ENCODE assay signal across 8 cellular contexts in genomic region chr10:22002531-22003110, GRCh38. TPM values are rescaled to one million over a fixed set of nuclear protein-coding genes. Genes with fewer than 3 reads are reported as not detected.
A peak's percentile ranks its signal among the peaks of the same experiment; 100 is the strongest.
DNase-seq lines count a peak whose midpoint lies in the region; TF ChIP-seq lines count a peak whose summit lies in the region.

No MANE protein-coding gene starts in this region.

- peaks cover 26% of the 10 kb centered on the region for H3K4me1 Mint-ChIP-seq in activated CD4-positive, alpha-beta T cell treated with anti-CD3 and anti-CD28 coated beads, Interleukin-2, amount 10 ng/mL, durations not matched to agents 24 days and 14 days
- H3K4me1 Mint-ChIP-seq in H9 = peaks cover 21 to 23% of the 10 kb centered on the region in 2 experiments

- H3K27me3 ChIP-seq in H9 (ENCODE audit: insufficient read depth, low read length) (no peaks in the 10 kb centered on the region), MG63 (no peaks in the 10 kb centered on the region), iPS-20b (ENCODE audit: insufficient read depth, low read length) (peaks cover 18% of the 10 kb centered on the region)

- no peaks in the 10 kb centered on the region for H3K79me1 ChIP-seq in H9 (ENCODE audit: insufficient read depth, low read depth, low read length, poor library complexity, severe bottlenecking)

- peak overlapping the region; percentile 96 for H3K27ac Mint-ChIP-seq in activated CD4-positive, alpha-beta T cell treated with anti-CD3 and anti-CD28 coated beads, Interleukin-2, amount 10 ng/mL, durations not matched to agents 24 days and 14 days
- H3K27ac Mint-ChIP-seq in H9 = peak overlapping the region in 1 of 3 experiments; percentile 2; a peak in 1 of 7 replicates

- H3K27ac ChIP-seq in H9 (ENCODE audit: insufficient read length, low read depth, low read length) (no peak overlapping the region), iPS-20b (ENCODE audit: low read length) (no peak overlapping the region)

- H2AK5ac ChIP-seq in H9 (ENCODE audit: insufficient read length, low read length) = no peak overlapping the region

- no peak for TF ChIP-seq CTCF in H9 (conservative IDR thresholded peaks at IDR 0.05)

- intact Hi-C loops in activated CD4-positive, alpha-beta T cell treated with anti-CD3 and anti-CD28 coated beads, Interleukin-2, amount 10 ng/mL, durations not matched to agents 24 days and 14 days (cut with micrococcal nuclease) = loop anchor here (1.0 to 5.0 kb wide), 12 partner anchors 20 to 1095 kb away; partner anchors contain the start of genes COMMD3, MSRB2 and PIP4K2A

- peak overlapping the region; percentile 93 for H3K4me3 Mint-ChIP-seq in activated CD4-positive, alpha-beta T cell treated with anti-CD3 and anti-CD28 coated beads, Interleukin-2, amount 10 ng/mL, durations not matched to agents 24 days and 14 days
- peak overlapping the region; percentile 68 to 84 for H3K4me3 Mint-ChIP-seq in H9

- H3K4me2 ChIP-seq in H9 (ENCODE audit: insufficient read depth, insufficient read length, low read length) = peak overlapping the region; percentile 91

- WGBS in H9 (ENCODE audit: extremely low coverage, insufficient read length, low lambda C conversion rate) = no CpG with 5 or more reads among the region's 17 CpGs

- peaks cover 15% of the 10 kb centered on the region for H3K27me3 Mint-ChIP-seq in activated CD4-positive, alpha-beta T cell treated with anti-CD3 and anti-CD28 coated beads, Interleukin-2, amount 10 ng/mL, durations not matched to agents 24 days and 14 days
- H3K27me3 Mint-ChIP-seq in H9 (ENCODE audit: low read depth) = peaks cover 15% of the 10 kb centered on the region

- no peak overlapping the region for H2BK5ac ChIP-seq in H9 (ENCODE audit: insufficient read length, low read length)

- H3K9ac ChIP-seq in H9 (ENCODE audit: extremely low read depth, insufficient read length, low read length) (peak overlapping the region; percentile 16), iPS-20b (ENCODE audit: low read depth, low read length) (peak overlapping the region; percentile 49; the same call in 1 of the 2 replicates)

- H2AFZ ChIP-seq in H9 (ENCODE audit: low read length) = no peak overlapping the region

- 0 out of 2 replicates have a peak, but pooled peaks cover 2% of the 10 kb centered on the region for H3K4me1 ChIP-seq in H9 (ENCODE audit: insufficient read depth, low read length)
- H3K4me1 ChIP-seq in iPS-20b (ENCODE audit: insufficient read depth, low read length) = peaks cover 9% of the 10 kb centered on the region; the same call in 1 of the 2 replicates

- H3K9me3 ChIP-seq in H9 (ENCODE audit: control insufficient read depth, low read depth, low read length) (no peaks in the 10 kb centered on the region), MG63 (0 out of 2 replicates have a peak, but pooled peaks cover 5% of the 10 kb centered on the region), iPS-20b (ENCODE audit: insufficient read depth, low read depth, low read length) (no peaks in the 10 kb centered on the region)

- H3K36me3 Mint-ChIP-seq in activated CD4-positive, alpha-beta T cell treated with anti-CD3 and anti-CD28 coated beads, Interleukin-2, amount 10 ng/mL, durations not matched to agents 24 days and 14 days (ENCODE audit: low read depth) = peaks cover 5% of the 10 kb centered on the region
- peaks cover 0 to 6% (median 0%) of the 10 kb centered on the region in 3 experiments; a peak in 2 of 7 replicates for H3K36me3 Mint-ChIP-seq in H9 (ENCODE audit: insufficient read depth in 1 of 3, low read depth in 3 of 3)

- no peak overlapping the region for H3K23ac ChIP-seq in H9 (ENCODE audit: insufficient read length, low read depth, low read length)

- H3K9me3 Mint-ChIP-seq in activated CD4-positive, alpha-beta T cell treated with anti-CD3 and anti-CD28 coated beads, Interleukin-2, amount 10 ng/mL, durations not matched to agents 24 days and 14 days = no peaks in the 10 kb centered on the region
- H3K9me3 Mint-ChIP-seq in H9 = peaks cover 4 to 9% of the 10 kb centered on the region in 2 experiments

- H2BK15ac ChIP-seq in H9 (ENCODE audit: low read depth, low read length) = no peak overlapping the region

- H4K20me1 ChIP-seq in H9 (ENCODE audit: control insufficient read depth, insufficient read depth, insufficient read length) = no peaks in the 10 kb centered on the region

- no peak overlapping the region for H2BK20ac ChIP-seq in H9 (ENCODE audit: low read depth, low read length, poor library complexity, severe bottlenecking)

- no peak overlapping the region for H3K4ac ChIP-seq in H9 (ENCODE audit: low read depth, low read length)

- H3T11ph ChIP-seq in H9 (ENCODE audit: low read length) = no peak overlapping the region

- H4K8ac ChIP-seq in H9 (replicated peaks; ENCODE audit: insufficient read length, low read depth, low read length) = no peak overlapping the region

- no peak overlapping the region for H4K5ac ChIP-seq in H9 (ENCODE audit: insufficient read length, low read depth, low read length)

- no peak overlapping the region for H2BK12ac ChIP-seq in H9 (ENCODE audit: insufficient read length, low read depth, low read length)

- no peak overlapping the region for H3K56ac ChIP-seq in H9 (ENCODE audit: insufficient read length, low read depth, low read length)

- H3K79me2 ChIP-seq in H9 (ENCODE audit: insufficient read depth, low read length) = no peaks in the 10 kb centered on the region

- no peak for DNase-seq in activated CD4-positive, alpha-beta T cell treated with anti-CD3 and anti-CD28 coated beads, Interleukin-2, amount 10 ng/mL, durations not matched to agents 24 days and 14 days
- DNase-seq in activated CD4-positive, alpha-beta T cell treated with anti-CD3 and anti-CD28 coated beads, Interleukin-2, amount 50 U/mL, for 4 hours = no peak
- DNase-seq in H9 (no peak), MG63 (no peak), astrocyte of the hippocampus (ENCODE audit: low read depth, low spot score) (peak; percentile 58), SIG-M5 (lab: John Stamatoyannopoulos, UW) (no peak)
- DNase-seq in stimulated activated CD8-positive, alpha-beta memory T cell treated with anti-CD3 and anti-CD28 coated beads, Interleukin-12 subunit alpha, Interleukin-12 subunit beta, amount 100 ng/mL, for 24 hours (ENCODE audit: extremely low read depth) = peak; percentile 5

- no peak overlapping the region for H3K18ac ChIP-seq in H9 (ENCODE audit: insufficient read length, low read depth, low read length)

- no peak overlapping the region for H2BK120ac ChIP-seq in H9 (ENCODE audit: low read depth, low read length, poor library complexity, severe bottlenecking)

- 0 out of 2 replicates have a peak overlapping the region, but pooled peaks have one; percentile 21 for H3K14ac ChIP-seq in H9 (ENCODE audit: insufficient read depth, low read length)

- H4K91ac ChIP-seq in H9 (ENCODE audit: insufficient read length, low read depth, low read length) = no peak overlapping the region

- H3K23me2 ChIP-seq in H9 (ENCODE audit: insufficient read length, low read depth, low read length, poor library complexity, severe bottlenecking) = peaks cover 10% of the 10 kb centered on the region

- H3K36me3 ChIP-seq in MG63 (no peaks in the 10 kb centered on the region), iPS-20b (ENCODE audit: insufficient read depth, low read depth, low read length) (no peaks in the 10 kb centered on the region)

- H3K4me3 ChIP-seq in MG63 (peak overlapping the region; percentile 71), iPS-20b (ENCODE audit: low read length) (peak overlapping the region; percentile 73)

RNA-seq across cellular contexts. Expression of gene DNAJC1, which starts 0.9 kb away (rescaled TPM):
- 22.1 and 22.4 TPM in 2 replicates for total RNA-seq in activated CD4-positive, alpha-beta T cell treated with anti-CD3 and anti-CD28 coated beads, Interleukin-2, amount 10 ng/mL, durations not matched to agents 24 days and 14 days
- total RNA-seq in H9 (2021) = 10.6 and 11.2 TPM in 2 replicates
- 15.4 and 19.2 TPM in 2 replicates for total RNA-seq in MG63 (2014; rRNA removed; shearing (Covaris generic); ENCODE audit: low replicate concordance)

Comparison
In these comparisons a context has a peak if more than half of its experiments do, and no peak if none do; other contexts are left out.
1. DNase-seq: peak in astrocyte of the hippocampus (single experiment) and stimulated activated CD8-positive, alpha-beta memory T cell treated with anti-CD3 and anti-CD28 coated beads, Interleukin-12 subunit alpha, Interleukin-12 subunit beta, amount 100 ng/mL, for 24 hours (single experiment); none in activated CD4-positive, alpha-beta T cell treated with anti-CD3 and anti-CD28 coated beads, Interleukin-2, amount 10 ng/mL, durations not matched to agents 24 days and 14 days (single experiment), activated CD4-positive, alpha-beta T cell treated with anti-CD3 and anti-CD28 coated beads, Interleukin-2, amount 50 U/mL, for 4 hours (0 of 2), H9 (single experiment), MG63 (single experiment) and SIG-M5 (single experiment).